8 cellular contexts compared by ENCODE assay signal in the genomic region with DNA sequence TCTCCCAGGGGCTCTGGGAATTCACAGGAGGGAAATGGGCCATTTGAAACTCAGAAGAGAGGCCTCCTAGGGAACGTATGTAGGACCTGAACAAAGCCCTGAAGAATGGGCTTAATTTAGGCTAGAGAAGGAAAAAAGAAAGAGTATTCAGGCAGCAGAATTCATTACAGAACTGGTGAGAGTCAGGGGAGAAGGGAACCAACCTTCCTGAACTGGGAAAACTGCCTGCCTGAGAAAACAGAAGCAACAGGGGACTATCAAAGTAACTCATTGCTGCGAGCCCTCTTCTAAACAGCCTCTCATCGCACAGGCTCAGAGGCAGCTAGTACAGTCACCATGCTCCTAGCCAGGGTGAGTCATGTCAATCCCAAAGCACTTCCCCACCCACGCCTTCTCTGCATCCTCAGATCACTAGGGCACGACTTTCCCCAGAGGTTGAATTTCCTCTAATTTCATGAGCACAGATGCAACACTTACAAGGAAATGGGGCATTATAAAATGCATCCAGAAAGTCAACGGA.
A peak's percentile ranks its signal among the peaks of the same experiment; 100 is the strongest.
DNase-seq lines count a peak whose midpoint lies in the region; ATAC-seq, FAIRE-seq and TF ChIP-seq lines count a peak whose summit lies in the region.

No MANE protein-coding gene starts in this region.

- H3K4me3 ChIP-seq in bronchial epithelial cell (ENCODE audit: low read depth, low read length) (no peak overlapping the region), liver (ENCODE audit: low read depth in 1 of 3, low read length in 3 of 3) (no peak overlapping the region)

- DNase-seq in HCEC 1CT, result peak; percentile 97
- peak; percentile 93 for DNase-seq in NCI-H226
- peak; percentile 97 for DNase-seq in bronchial epithelial cell (ENCODE audit: low read depth)
- no peak for DNase-seq in NCI-H526 (lab: John Stamatoyannopoulos, UW)
- DNase-seq in inferior parietal cortex (ENCODE audit: extremely low spot score), result no peak

- H3K27ac ChIP-seq in liver (ENCODE audit: low read depth in 1 of 2, low read length in 2 of 2), result no peak overlapping the region

- TF ChIP-seq CTCF in bronchial epithelial cell (IDR thresholded peaks at IDR 0.05; ENCODE audit: insufficient read depth, low read length, severe bottlenecking) (no peak), liver (IDR thresholded peaks at IDR 0.05; ENCODE audit: low read depth, low read length, missing input control) (no peak)

- WGBS in liver, result 39% methylated on average over 6 of the region's 6 CpGs

- ATAC-seq in GM19035 (IDR thresholded peaks at IDR 0.05; ENCODE audit: unreplicated experiment), result no peak

- peak; percentile 89 for FAIRE-seq in bronchial epithelial cell (lab: Jason Lieb, UNC)

- peak overlapping the region; percentile 9 for H3K9ac ChIP-seq in ES-I3 (ENCODE audit: low read depth, low read length)
- no peak overlapping the region for H3K9ac ChIP-seq in liver (ENCODE audit: low read depth in 1 of 2, low read length in 2 of 2)

- H3K9me3 ChIP-seq in ES-I3 (ENCODE audit: control insufficient read depth, insufficient read depth, low read length) (no peaks in the 10 kb centered on the region), liver (ENCODE audit: control insufficient read depth in 4 of 4, low read length in 3 of 4) (no peaks in the 10 kb centered on the region)

- H3K4me1 ChIP-seq in ES-I3 (ENCODE audit: insufficient read depth, low read length) (peaks cover 43% of the 10 kb centered on the region), liver (ENCODE audit: control insufficient read depth in 4 of 4, insufficient read depth in 4 of 4, low read length in 3 of 4) (no peaks in the 10 kb centered on the region)

- H3K27me3 ChIP-seq in bronchial epithelial cell (ENCODE audit: control insufficient read depth, insufficient read depth, low read length), result no peaks in the 10 kb centered on the region
- H3K27me3 ChIP-seq in liver (ENCODE audit: control insufficient read depth in 4 of 4, insufficient read depth in 4 of 4, low read length in 3 of 4), result no peaks in the 10 kb centered on the region

- no peak for TF ChIP-seq RAD21 in liver (IDR thresholded peaks at IDR 0.05)

- H3K36me3 ChIP-seq in ES-I3 (ENCODE audit: insufficient read depth, low read length) (no peaks in the 10 kb centered on the region), bronchial epithelial cell (ENCODE audit: control insufficient read depth, insufficient read depth, low read length) (no peaks in the 10 kb centered on the region), liver (ENCODE audit: control insufficient read depth in 4 of 4, insufficient read depth in 3 of 4, low read depth in 1 of 4, low read length in 3 of 4) (no peaks in the 10 kb centered on the region)

TF ChIP-seq in liver, 16 proteins besides CTCF, POLR2A, EP300 and RAD21:
- TF ChIP-seq GABPA (IDR thresholded peaks at IDR 0.05 in 1 of 2, conservative IDR thresholded peaks at IDR 0.05 in 1 of 2), result no peak
- peak; percentile 24 to 45 for TF ChIP-seq JUND (IDR thresholded peaks at IDR 0.05)
- no peak for TF ChIP-seq REST (IDR thresholded peaks at IDR 0.05)

Comparison
In these comparisons a context has a peak if more than half of its experiments do, and no peak if none do; other contexts are left out.
1. DNase-seq: peak in HCEC 1CT (single experiment), NCI-H226 (single experiment) and bronchial epithelial cell (single experiment); none in NCI-H526 (0 of 2) and inferior parietal cortex (single experiment).